1 cellular context compared by ENCODE assay signal in the genomic region with DNA sequence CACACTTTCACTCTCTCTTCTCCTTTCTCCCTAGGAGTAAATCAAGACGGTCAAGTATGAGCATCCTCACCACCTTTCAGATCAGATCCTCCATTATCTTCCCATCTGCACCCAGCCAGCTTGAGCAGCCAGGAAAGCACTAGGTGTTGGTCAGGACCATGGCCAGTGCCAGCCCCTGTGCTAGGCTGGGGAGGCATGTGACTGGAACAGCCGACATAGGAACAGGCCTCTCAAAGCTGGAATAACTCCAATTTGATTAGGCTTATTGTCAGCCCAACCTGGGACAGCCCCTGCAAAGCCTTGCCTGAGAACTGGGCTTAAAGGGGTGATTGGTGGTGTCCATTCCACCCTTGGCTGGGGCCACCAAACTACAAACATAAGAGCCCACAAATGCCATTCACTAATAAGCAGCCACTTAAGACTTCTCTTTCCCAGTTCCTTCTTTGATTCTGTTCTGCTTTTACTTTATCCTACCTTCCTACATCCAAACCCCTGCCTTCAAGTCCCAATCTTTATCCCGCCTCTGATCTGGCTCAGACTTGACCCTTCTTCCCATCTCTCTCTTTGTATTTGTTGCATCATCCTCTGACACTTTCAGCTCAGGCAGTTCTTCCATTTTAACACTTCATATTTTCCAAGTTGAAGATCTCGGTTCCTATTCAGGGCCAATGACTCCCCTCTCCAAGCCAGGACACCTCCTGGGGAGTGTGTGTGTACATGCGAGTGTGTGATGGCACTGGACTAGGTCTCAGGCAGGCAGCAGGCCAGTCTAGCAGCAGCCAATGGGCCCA.
TF ChIP-seq lines count a peak whose summit lies in the region.

No MANE protein-coding gene starts in this region.

TF ChIP-seq in HepG2, 621 proteins besides CTCF, POLR2A, EP300 and RAD21 (continues in another document):
- TF ChIP-seq IRF2 (CRISPR knock-in tag; IDR thresholded peaks at IDR 0.05) (no peak), NCOA5 (CRISPR knock-in tag; IDR thresholded peaks at IDR 0.05) (no peak), ZNF24 (IDR thresholded peaks at IDR 0.05) (no peak), ZBTB7A (CRISPR knock-in tag; IDR thresholded peaks at IDR 0.05) (no peak), NFIB (CRISPR knock-in tag; IDR thresholded peaks at IDR 0.05; ENCODE audit: borderline replicate concordance) (no peak), ZNF501 (CRISPR knock-in tag; IDR thresholded peaks at IDR 0.05) (0 out of 2 replicates have a peak, but pooled peaks have one; percentile 31), ZNF777 (CRISPR knock-in tag; IDR thresholded peaks at IDR 0.05) (no peak), JARID2 (CRISPR knock-in tag; IDR thresholded peaks at IDR 0.05; ENCODE audit: insufficient replicate concordance) (no peak), ZFY (CRISPR knock-in tag; IDR thresholded peaks at IDR 0.05) (no peak), SALL1 (CRISPR knock-in tag; IDR thresholded peaks at IDR 0.05) (peak; percentile 28; the same call in 1 of the 2 replicates), PAF1 (CRISPR knock-in tag; IDR thresholded peaks at IDR 0.05) (no peak), LCORL (IDR thresholded peaks at IDR 0.05) (no peak), LCORL (CRISPR knock-in tag; IDR thresholded peaks at IDR 0.05) (no peak), ZNF333 (CRISPR knock-in tag; IDR thresholded peaks at IDR 0.05; ENCODE audit: borderline replicate concordance) (no peak), ZNF282 (IDR thresholded peaks at IDR 0.05; ENCODE audit: partially characterized antibody) (no peak), ZNF816 (CRISPR knock-in tag; IDR thresholded peaks at IDR 0.05; ENCODE audit: borderline replicate concordance) (no peak), MIER2 (CRISPR knock-in tag; IDR thresholded peaks at IDR 0.05) (peak; percentile 96), ZNF629 (CRISPR knock-in tag; conservative IDR thresholded peaks at IDR 0.05) (no peak), ZSCAN12 (CRISPR knock-in tag; IDR thresholded peaks at IDR 0.05) (no peak), ZNF343 (CRISPR knock-in tag; IDR thresholded peaks at IDR 0.05) (no peak), ZNF329 (CRISPR knock-in tag; IDR thresholded peaks at IDR 0.05; ENCODE audit: low read depth) (no peak), ZNF225 (CRISPR knock-in tag; IDR thresholded peaks at IDR 0.05) (no peak), ZBTB38 (CRISPR knock-in tag; IDR thresholded peaks at IDR 0.05) (no peak), EEA1 (CRISPR knock-in tag; IDR thresholded peaks at IDR 0.05; ENCODE audit: borderline replicate concordance) (no peak), HOXA5 (CRISPR knock-in tag; IDR thresholded peaks at IDR 0.05) (no peak), HOXD1 (CRISPR knock-in tag; IDR thresholded peaks at IDR 0.05) (no peak), PRMT3 (CRISPR knock-in tag; IDR thresholded peaks at IDR 0.05; ENCODE audit: borderline replicate concordance, low read depth) (no peak), ZNF431 (CRISPR knock-in tag; IDR thresholded peaks at IDR 0.05; ENCODE audit: borderline replicate concordance, low read depth) (no peak)
- TF ChIP-seq, protein P1, sequence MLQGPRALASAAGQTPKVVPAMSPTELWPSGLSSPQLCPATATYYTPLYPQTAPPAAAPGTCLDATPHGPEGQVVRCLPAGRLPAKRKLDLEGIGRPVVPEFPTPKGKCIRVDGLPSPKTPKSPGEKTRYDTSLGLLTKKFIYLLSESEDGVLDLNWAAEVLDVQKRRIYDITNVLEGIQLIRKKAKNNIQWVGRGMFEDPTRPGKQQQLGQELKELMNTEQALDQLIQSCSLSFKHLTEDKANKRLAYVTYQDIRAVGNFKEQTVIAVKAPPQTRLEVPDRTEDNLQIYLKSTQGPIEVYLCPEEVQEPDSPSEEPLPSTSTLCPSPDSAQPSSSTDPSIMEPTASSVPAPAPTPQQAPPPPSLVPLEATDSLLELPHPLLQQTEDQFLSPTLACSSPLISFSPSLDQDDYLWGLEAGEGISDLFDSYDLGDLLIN (CRISPR knock-in tag; IDR thresholded peaks at IDR 0.05; ENCODE audit: borderline replicate concordance) = no peak
- TF ChIP-seq, protein P2, sequence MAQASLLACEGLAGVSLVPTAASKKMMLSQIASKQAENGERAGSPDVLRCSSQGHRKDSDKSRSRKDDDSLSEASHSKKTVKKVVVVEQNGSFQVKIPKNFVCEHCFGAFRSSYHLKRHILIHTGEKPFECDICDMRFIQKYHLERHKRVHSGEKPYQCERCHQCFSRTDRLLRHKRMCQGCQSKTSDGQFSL (CRISPR knock-in tag; IDR thresholded peaks at IDR 0.05) = no peak
- TF ChIP-seq, protein P3, sequence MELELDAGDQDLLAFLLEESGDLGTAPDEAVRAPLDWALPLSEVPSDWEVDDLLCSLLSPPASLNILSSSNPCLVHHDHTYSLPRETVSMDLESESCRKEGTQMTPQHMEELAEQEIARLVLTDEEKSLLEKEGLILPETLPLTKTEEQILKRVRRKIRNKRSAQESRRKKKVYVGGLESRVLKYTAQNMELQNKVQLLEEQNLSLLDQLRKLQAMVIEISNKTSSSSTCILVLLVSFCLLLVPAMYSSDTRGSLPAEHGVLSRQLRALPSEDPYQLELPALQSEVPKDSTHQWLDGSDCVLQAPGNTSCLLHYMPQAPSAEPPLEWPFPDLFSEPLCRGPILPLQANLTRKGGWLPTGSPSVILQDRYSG (CRISPR knock-in tag; IDR thresholded peaks at IDR 0.05) = no peak
- TF ChIP-seq, protein P4, sequence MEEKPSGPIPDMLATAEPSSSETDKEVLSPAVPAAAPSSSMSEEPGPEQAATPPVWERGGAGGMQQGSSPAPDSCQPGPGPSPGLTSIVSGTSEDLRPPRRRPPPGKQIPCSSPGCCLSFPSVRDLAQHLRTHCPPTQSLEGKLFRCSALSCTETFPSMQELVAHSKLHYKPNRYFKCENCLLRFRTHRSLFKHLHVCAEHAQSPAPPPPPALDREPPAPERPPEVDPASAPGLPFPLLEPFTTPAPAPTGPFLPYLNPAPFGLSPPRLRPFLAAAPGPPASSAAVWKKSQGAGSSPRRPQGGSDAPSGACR (CRISPR knock-in tag; IDR thresholded peaks at IDR 0.05) = no peak
- TF ChIP-seq, protein P5, sequence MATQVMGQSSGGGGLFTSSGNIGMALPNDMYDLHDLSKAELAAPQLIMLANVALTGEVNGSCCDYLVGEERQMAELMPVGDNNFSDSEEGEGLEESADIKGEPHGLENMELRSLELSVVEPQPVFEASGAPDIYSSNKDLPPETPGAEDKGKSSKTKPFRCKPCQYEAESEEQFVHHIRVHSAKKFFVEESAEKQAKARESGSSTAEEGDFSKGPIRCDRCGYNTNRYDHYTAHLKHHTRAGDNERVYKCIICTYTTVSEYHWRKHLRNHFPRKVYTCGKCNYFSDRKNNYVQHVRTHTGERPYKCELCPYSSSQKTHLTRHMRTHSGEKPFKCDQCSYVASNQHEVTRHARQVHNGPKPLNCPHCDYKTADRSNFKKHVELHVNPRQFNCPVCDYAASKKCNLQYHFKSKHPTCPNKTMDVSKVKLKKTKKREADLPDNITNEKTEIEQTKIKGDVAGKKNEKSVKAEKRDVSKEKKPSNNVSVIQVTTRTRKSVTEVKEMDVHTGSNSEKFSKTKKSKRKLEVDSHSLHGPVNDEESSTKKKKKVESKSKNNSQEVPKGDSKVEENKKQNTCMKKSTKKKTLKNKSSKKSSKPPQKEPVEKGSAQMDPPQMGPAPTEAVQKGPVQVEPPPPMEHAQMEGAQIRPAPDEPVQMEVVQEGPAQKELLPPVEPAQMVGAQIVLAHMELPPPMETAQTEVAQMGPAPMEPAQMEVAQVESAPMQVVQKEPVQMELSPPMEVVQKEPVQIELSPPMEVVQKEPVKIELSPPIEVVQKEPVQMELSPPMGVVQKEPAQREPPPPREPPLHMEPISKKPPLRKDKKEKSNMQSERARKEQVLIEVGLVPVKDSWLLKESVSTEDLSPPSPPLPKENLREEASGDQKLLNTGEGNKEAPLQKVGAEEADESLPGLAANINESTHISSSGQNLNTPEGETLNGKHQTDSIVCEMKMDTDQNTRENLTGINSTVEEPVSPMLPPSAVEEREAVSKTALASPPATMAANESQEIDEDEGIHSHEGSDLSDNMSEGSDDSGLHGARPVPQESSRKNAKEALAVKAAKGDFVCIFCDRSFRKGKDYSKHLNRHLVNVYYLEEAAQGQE (IDR thresholded peaks at IDR 0.05; ENCODE audit: borderline replicate concordance in 1 of 2, low read depth in 1 of 2, low read length in 2 of 2) = peak; percentile 75 to 95
- TF ChIP-seq, protein P6, sequence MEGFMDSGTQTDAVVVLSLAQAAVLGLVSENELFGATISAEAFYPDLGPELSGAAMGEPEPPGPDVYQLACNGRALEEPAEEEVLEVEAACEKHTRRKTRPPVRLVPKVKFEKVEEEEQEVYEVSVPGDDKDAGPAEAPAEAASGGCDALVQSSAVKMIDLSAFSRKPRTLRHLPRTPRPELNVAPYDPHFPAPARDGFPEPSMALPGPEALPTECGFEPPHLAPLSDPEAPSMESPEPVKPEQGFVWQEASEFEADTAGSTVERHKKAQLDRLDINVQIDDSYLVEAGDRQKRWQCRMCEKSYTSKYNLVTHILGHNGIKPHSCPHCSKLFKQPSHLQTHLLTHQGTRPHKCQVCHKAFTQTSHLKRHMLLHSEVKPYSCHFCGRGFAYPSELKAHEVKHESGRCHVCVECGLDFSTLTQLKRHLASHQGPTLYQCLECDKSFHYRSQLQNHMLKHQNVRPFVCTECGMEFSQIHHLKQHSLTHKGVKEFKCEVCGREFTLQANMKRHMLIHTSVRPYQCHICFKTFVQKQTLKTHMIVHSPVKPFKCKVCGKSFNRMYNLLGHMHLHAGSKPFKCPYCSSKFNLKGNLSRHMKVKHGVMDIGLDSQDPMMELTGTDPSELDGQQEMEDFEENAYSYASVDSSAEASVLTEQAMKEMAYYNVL (CRISPR knock-in tag; IDR thresholded peaks at IDR 0.05; ENCODE audit: borderline replicate concordance) = no peak
- TF ChIP-seq, protein P7, sequence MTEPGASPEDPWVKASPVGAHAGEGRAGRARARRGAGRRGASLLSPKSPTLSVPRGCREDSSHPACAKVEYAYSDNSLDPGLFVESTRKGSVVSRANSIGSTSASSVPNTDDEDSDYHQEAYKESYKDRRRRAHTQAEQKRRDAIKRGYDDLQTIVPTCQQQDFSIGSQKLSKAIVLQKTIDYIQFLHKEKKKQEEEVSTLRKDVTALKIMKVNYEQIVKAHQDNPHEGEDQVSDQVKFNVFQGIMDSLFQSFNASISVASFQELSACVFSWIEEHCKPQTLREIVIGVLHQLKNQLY (CRISPR knock-in tag; IDR thresholded peaks at IDR 0.05) = no peak
- TF ChIP-seq, protein P8, sequence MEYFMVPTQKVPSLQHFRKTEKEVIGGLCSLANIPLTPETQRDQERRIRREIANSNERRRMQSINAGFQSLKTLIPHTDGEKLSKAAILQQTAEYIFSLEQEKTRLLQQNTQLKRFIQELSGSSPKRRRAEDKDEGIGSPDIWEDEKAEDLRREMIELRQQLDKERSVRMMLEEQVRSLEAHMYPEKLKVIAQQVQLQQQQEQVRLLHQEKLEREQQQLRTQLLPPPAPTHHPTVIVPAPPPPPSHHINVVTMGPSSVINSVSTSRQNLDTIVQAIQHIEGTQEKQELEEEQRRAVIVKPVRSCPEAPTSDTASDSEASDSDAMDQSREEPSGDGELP (IDR thresholded peaks at IDR 0.05; ENCODE audit: borderline replicate concordance, low read depth) = no peak
- TF ChIP-seq, protein P9, sequence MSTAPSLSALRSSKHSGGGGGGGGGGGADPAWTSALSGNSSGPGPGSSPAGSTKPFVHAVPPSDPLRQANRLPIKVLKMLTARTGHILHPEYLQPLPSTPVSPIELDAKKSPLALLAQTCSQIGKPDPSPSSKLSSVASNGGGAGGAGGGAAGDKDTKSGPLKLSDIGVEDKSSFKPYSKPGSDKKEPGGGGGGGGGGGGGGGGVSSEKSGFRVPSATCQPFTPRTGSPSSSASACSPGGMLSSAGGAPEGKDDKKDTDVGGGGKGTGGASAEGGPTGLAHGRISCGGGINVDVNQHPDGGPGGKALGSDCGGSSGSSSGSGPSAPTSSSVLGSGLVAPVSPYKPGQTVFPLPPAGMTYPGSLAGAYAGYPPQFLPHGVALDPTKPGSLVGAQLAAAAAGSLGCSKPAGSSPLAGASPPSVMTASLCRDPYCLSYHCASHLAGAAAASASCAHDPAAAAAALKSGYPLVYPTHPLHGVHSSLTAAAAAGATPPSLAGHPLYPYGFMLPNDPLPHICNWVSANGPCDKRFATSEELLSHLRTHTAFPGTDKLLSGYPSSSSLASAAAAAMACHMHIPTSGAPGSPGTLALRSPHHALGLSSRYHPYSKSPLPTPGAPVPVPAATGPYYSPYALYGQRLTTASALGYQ (CRISPR knock-in tag; IDR thresholded peaks at IDR 0.05) = no peak
- TF ChIP-seq, protein P10, sequence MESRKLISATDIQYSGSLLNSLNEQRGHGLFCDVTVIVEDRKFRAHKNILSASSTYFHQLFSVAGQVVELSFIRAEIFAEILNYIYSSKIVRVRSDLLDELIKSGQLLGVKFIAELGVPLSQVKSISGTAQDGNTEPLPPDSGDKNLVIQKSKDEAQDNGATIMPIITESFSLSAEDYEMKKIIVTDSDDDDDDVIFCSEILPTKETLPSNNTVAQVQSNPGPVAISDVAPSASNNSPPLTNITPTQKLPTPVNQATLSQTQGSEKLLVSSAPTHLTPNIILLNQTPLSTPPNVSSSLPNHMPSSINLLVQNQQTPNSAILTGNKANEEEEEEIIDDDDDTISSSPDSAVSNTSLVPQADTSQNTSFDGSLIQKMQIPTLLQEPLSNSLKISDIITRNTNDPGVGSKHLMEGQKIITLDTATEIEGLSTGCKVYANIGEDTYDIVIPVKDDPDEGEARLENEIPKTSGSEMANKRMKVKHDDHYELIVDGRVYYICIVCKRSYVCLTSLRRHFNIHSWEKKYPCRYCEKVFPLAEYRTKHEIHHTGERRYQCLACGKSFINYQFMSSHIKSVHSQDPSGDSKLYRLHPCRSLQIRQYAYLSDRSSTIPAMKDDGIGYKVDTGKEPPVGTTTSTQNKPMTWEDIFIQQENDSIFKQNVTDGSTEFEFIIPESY (CRISPR knock-in tag; IDR thresholded peaks at IDR 0.05) = no peak
- TF ChIP-seq, protein P11, sequence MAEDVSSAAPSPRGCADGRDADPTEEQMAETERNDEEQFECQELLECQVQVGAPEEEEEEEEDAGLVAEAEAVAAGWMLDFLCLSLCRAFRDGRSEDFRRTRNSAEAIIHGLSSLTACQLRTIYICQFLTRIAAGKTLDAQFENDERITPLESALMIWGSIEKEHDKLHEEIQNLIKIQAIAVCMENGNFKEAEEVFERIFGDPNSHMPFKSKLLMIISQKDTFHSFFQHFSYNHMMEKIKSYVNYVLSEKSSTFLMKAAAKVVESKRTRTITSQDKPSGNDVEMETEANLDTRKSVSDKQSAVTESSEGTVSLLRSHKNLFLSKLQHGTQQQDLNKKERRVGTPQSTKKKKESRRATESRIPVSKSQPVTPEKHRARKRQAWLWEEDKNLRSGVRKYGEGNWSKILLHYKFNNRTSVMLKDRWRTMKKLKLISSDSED (CRISPR knock-in tag; IDR thresholded peaks at IDR 0.05) = no peak
